8 cellular contexts compared by ENCODE assay signal in the genomic region with DNA sequence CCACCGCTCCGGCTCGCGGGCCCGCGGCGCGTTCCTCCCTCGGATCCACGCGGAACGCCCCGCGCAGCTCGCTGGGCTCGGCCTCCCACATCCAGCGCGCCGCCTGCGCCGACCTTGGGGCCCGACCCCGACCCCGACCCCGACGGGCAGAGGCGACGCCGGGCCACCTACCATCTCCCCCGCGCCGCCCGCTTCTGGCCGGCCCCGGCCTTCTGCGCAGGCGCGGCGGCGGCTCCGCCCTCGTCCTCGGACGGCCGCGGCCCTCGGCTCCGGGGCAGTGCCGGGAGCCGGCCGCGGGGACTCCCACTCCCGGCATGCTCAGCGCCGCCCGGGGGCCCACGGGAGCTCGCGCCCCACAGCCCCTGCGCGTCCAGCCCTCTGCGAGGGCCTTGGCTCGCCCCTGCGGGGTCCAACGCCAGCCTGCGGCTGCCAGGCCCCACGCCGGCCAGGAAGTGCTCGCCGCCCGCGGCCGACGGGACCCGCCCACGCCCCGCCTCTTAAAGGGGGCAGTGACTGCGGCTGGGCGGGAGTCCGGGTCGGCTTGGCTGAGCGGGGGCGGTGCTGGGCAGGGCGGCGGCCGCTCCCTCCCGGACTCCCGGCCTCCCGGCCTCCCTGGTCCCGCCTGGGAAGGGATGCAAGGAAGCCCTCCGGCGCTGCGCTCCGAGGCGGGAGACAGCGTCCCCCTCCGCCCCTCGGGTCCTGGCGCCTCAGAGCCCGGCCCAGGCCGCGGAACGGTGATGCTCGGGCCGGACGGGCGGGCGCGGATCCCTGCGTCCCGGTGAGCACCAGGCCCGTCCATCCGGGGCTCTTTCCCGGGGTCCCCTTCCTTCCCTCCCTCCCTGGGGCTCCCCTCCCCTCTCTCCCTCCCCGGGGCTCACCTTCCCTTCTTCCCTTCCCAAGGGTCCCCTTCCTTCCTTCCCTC. TPM values are rescaled to one million over a fixed set of nuclear protein-coding genes. Genes with fewer than 3 reads are reported as not detected.
DNase-seq lines count a peak whose midpoint lies in the region; ATAC-seq, FAIRE-seq and TF ChIP-seq lines count a peak whose summit lies in the region.

A gene (minus strand): TSS at position 216 of the 922 bp plus-strand sequence. CDS start 42 bp downstream, at position 174.

- TF ChIP-seq CTCF in activated B cell treated with CpG ODN at 0.5 μM for 24 hours (IDR thresholded peaks at IDR 0.05) (no peak), kidney (IDR thresholded peaks at IDR 0.05; ENCODE audit: borderline replicate concordance, extremely low read depth, insufficient read depth) (no peak)

- intact Hi-C loops in activated B cell treated with CpG ODN at 0.5 μM for 24 hours (cut with micrococcal nuclease) = loop anchor here (1.0 to 5.0 kb wide), 6 partner anchors 44 to 622 kb away; a partner anchor contains a TSS
- intact Hi-C loops in kidney (cut with DNase I) = no loop called here

- H3K9me3 ChIP-seq in kidney (ENCODE audit: control insufficient read depth in 1 of 2, low read length in 2 of 2) = no peaks in the 10 kb centered on the region

- no peaks in the 10 kb centered on the region for H3K9me3 Mint-ChIP-seq in activated B cell treated with CpG ODN at 0.5 μM for 24 hours
- no peaks in the 10 kb centered on the region for H3K9me3 Mint-ChIP-seq in central memory CD8-positive, alpha-beta T cell

- no peaks in the 10 kb centered on the region for H3K27me3 Mint-ChIP-seq in activated B cell treated with CpG ODN at 0.5 μM for 24 hours
- H3K27me3 Mint-ChIP-seq in central memory CD8-positive, alpha-beta T cell = no peaks in the 10 kb centered on the region

- H3K4me1 ChIP-seq in ACC112 (ENCODE audit: control insufficient read depth, insufficient read depth, low read length, unreplicated experiment) (peaks cover 33% of the 10 kb centered on the region), kidney (ENCODE audit: control insufficient read depth in 1 of 2, insufficient read depth in 1 of 2, low read depth in 1 of 2, low read length in 2 of 2) (peaks cover 6 to 13% of the 10 kb centered on the region in 2 donors)

- peaks cover 16% of the 10 kb centered on the region for H3K36me3 Mint-ChIP-seq in activated B cell treated with CpG ODN at 0.5 μM for 24 hours (ENCODE audit: low read depth)
- H3K36me3 Mint-ChIP-seq in central memory CD8-positive, alpha-beta T cell (ENCODE audit: insufficient read depth) = peaks cover 16% of the 10 kb centered on the region

- H3K27me3 ChIP-seq in ACC112 (ENCODE audit: insufficient read depth, low read length) = no peaks in the 10 kb centered on the region

- H3K27ac Mint-ChIP-seq in activated B cell treated with CpG ODN at 0.5 μM for 24 hours = peak within 1 kb of the TSS; percentile 77
- H3K27ac Mint-ChIP-seq in central memory CD8-positive, alpha-beta T cell (ENCODE audit: low read depth) = peak within 1 kb of the TSS; percentile 92

- H3K79me2 ChIP-seq in ACC112 (ENCODE audit: control insufficient read depth, insufficient read depth, low read length, unreplicated experiment) = peaks cover 85% of the 10 kb centered on the region

- H3K27ac ChIP-seq in ACC112 (ENCODE audit: low read depth, low read length) (peak within 1 kb of the TSS; percentile 62), kidney (ENCODE audit: low read depth in 2 of 2, low read length in 2 of 2) (peak within 1 kb of the TSS; percentile 47 to 49)

- peak; percentile 77 for ATAC-seq in HG03064 (IDR thresholded peaks at IDR 0.05; ENCODE audit: low read depth, unreplicated experiment)
- ATAC-seq in activated B cell treated with CpG ODN at 0.5 μM for 24 hours (ENCODE audit: low read depth) = peak; percentile 90
- ATAC-seq in central memory CD8-positive, alpha-beta T cell (replicated peaks; ENCODE audit: extremely low read depth, poor library complexity, severe bottlenecking) = peak; percentile 70

- peaks cover 52% of the 10 kb centered on the region for H3K4me1 Mint-ChIP-seq in activated B cell treated with CpG ODN at 0.5 μM for 24 hours
- H3K4me1 Mint-ChIP-seq in central memory CD8-positive, alpha-beta T cell = peaks cover 57% of the 10 kb centered on the region

- POLR2A ChIA-PET in activated B cell treated with CpG ODN at 0.5 μM for 24 hours (lab: Charles Lee) = interaction anchor here (1.8 kb wide), 1 partner anchor 281 kb away, joined by 8 read pairs; a partner anchor contains a TSS

- peak within 1 kb of the TSS; percentile 78 for H2AFZ ChIP-seq in ACC112 (ENCODE audit: low read length, unreplicated experiment)

- no peak for FAIRE-seq in kidney (lab: Jason Lieb, UNC)

- H3K9ac ChIP-seq in kidney (ENCODE audit: low read length in 2 of 2) = peak within 1 kb of the TSS; percentile 62 to 71

- H3K4me3 Mint-ChIP-seq in activated B cell treated with CpG ODN at 0.5 μM for 24 hours = peak within 1 kb of the TSS; percentile 90
- H3K4me3 Mint-ChIP-seq in central memory CD8-positive, alpha-beta T cell = peak within 1 kb of the TSS; percentile 81

- H3K36me3 ChIP-seq in ACC112 (ENCODE audit: insufficient read depth, low read length) (peaks cover 11% of the 10 kb centered on the region; the same call in 1 of the 2 replicates), kidney (ENCODE audit: control insufficient read depth in 1 of 2, insufficient read depth in 2 of 2, low read length in 2 of 2) (peaks cover 2 to 3% of the 10 kb centered on the region in 2 donors)

- TF ChIP-seq POLR2A in GM18526 (IDR thresholded peaks at IDR 0.05; ENCODE audit: extremely low read depth, insufficient read length) = peak; percentile 84

- CTCF ChIA-PET in activated B cell treated with CpG ODN at 0.5 μM for 24 hours (lab: Charles Lee) = no interaction called here

- H3K4me3 ChIP-seq in ACC112 (ENCODE audit: low read depth, low read length) (peak within 1 kb of the TSS; percentile 89), kidney (ENCODE audit: low read length in 2 of 2) (peak within 1 kb of the TSS; percentile 78 to 80)

- DNase-seq in NCI-H2196 (lab: John Stamatoyannopoulos, UW; ENCODE audit: unreplicated experiment) (peak; percentile 84), activated B cell treated with CpG ODN at 0.5 μM for 24 hours (peak; percentile 91), kidney (peak; percentile 98)
- peak; percentile 55 to 64 for DNase-seq in central memory CD8-positive, alpha-beta T cell (ENCODE audit: low spot score in 2 of 2)
- DNase-seq in stimulated activated CD4-positive, alpha-beta T cell treated with anti-CD3 and anti-CD28 coated beads, Interleukin-15, amount 100 ng/mL, for 1 hour (ENCODE audit: low read depth in 1 of 2, low spot score in 1 of 2) = peak; percentile 58 to 62

RNA-seq across cellular contexts. Expression of the gene that starts here (rescaled TPM):
- total RNA-seq in activated B cell treated with CpG ODN at 0.5 μM for 24 hours = 19.8 and 26.2 TPM in 2 replicates
- total RNA-seq in kidney = 19.5 TPM
- 7.6 TPM for polyA plus RNA-seq in kidney (ENCODE audit: insufficient read depth, low read depth, low replicate concordance)

Comparison
In these comparisons a context has a peak if more than half of its experiments do, and no peak if none do; other contexts are left out.
1. Peak in every context shown above with its lines: DNase-seq, ATAC-seq, H3K4me3 ChIP-seq and H3K27ac ChIP-seq.